8 cellular contexts compared by ENCODE assay signal in genomic region chr6:160519133-160519532, GRCh38.
DNase-seq lines count a peak whose midpoint lies in the region; ATAC-seq lines count a peak whose summit lies in the region.

No MANE protein-coding gene starts in this region.

- H3K36me3 ChIP-seq in HUES48 (ENCODE audit: control insufficient read depth, insufficient read depth, low read length), result no peaks in the 10 kb centered on the region

- ATAC-seq in naive thymus-derived CD8-positive, alpha-beta T cell, result no peak
- ATAC-seq in HG02610 (IDR thresholded peaks at IDR 0.05; ENCODE audit: unreplicated experiment), result no peak

- no peaks in the 10 kb centered on the region for H3K9me3 ChIP-seq in HUES48 (ENCODE audit: control insufficient read depth, insufficient read depth, low read length)

- peaks cover 12% of the 10 kb centered on the region; the same call in 1 of the 2 replicates for H3K4me1 ChIP-seq in HUES48 (ENCODE audit: control insufficient read depth, insufficient read depth, low read length)

- H3K27ac Mint-ChIP-seq in T-helper 2 cell treated with Interferon-gamma antibody and Interleukin-4, amounts not matched to agents 5 μg/mL and 100 μg/mL, for 36 hours, result no peak overlapping the region
- H3K27ac Mint-ChIP-seq in activated T-helper 2 cell treated with anti-CD3 and anti-CD28 coated beads, Interferon-gamma antibody, Interleukin-2, Interleukin-4, amounts not matched to agents 10 μg/mL and 5 μg/mL and 100 μg/mL, durations not matched to agents 14 hours and 24 hours and 36 hours, result no peak overlapping the region
- H3K27ac Mint-ChIP-seq in naive thymus-derived CD8-positive, alpha-beta T cell, result peak overlapping the region in 6 of 10 donors; percentile 22 to 93 (median 42)

- H3K36me3 Mint-ChIP-seq in T-helper 2 cell treated with Interferon-gamma antibody and Interleukin-4, amounts not matched to agents 5 μg/mL and 100 μg/mL, for 36 hours (ENCODE audit: low read depth), result no peaks in the 10 kb centered on the region
- peaks cover 3% of the 10 kb centered on the region for H3K36me3 Mint-ChIP-seq in activated T-helper 2 cell treated with anti-CD3 and anti-CD28 coated beads, Interferon-gamma antibody, Interleukin-2, Interleukin-4, amounts not matched to agents 10 μg/mL and 5 μg/mL and 100 μg/mL, durations not matched to agents 14 hours and 24 hours and 36 hours (ENCODE audit: low read depth)
- H3K36me3 Mint-ChIP-seq in naive thymus-derived CD8-positive, alpha-beta T cell, result no peaks in the 10 kb centered on the region

- no peak for DNase-seq in T-helper 2 cell treated with Interferon-gamma antibody and Interleukin-4, amounts not matched to agents 5 μg/mL and 100 μg/mL, for 36 hours (ENCODE audit: low spot score)
- DNase-seq in T-helper 2 cell, result no peak
- DNase-seq in activated T-helper 2 cell treated with anti-CD3 and anti-CD28 coated beads, Interferon-gamma antibody, Interleukin-2, Interleukin-4, amounts not matched to agents 10 μg/mL and 5 μg/mL and 100 μg/mL, durations not matched to agents 14 hours and 24 hours and 36 hours (ENCODE audit: low spot score), result no peak
- no peak for DNase-seq in naive thymus-derived CD8-positive, alpha-beta T cell
- DNase-seq in OCI-M2 (lab: John Stamatoyannopoulos, UW; ENCODE audit: unreplicated experiment), result no peak
- DNase-seq in HCEC 1CT, result no peak

- peak overlapping the region; percentile 84 for H3K4me3 ChIP-seq in HUES48 (ENCODE audit: low read depth, low read length)

- no peak overlapping the region for H3K27ac ChIP-seq in HUES48 (ENCODE audit: low read depth, low read length)

- no peak overlapping the region for H3K9ac ChIP-seq in HUES48 (ENCODE audit: low read depth, low read length)

- peak overlapping the region; percentile 94 for H3K4me3 Mint-ChIP-seq in T-helper 2 cell treated with Interferon-gamma antibody and Interleukin-4, amounts not matched to agents 5 μg/mL and 100 μg/mL, for 36 hours
- H3K4me3 Mint-ChIP-seq in activated T-helper 2 cell treated with anti-CD3 and anti-CD28 coated beads, Interferon-gamma antibody, Interleukin-2, Interleukin-4, amounts not matched to agents 10 μg/mL and 5 μg/mL and 100 μg/mL, durations not matched to agents 14 hours and 24 hours and 36 hours (ENCODE audit: low read depth), result peak overlapping the region; percentile 39
- peak overlapping the region; percentile 88 to 98 (median 96) for H3K4me3 Mint-ChIP-seq in naive thymus-derived CD8-positive, alpha-beta T cell

- POLR2A ChIA-PET in naive thymus-derived CD8-positive, alpha-beta T cell (lab: Charles Lee), result interaction anchor here (1.9 kb wide), 1 partner anchor 56 kb away, joined by 5 read pairs; no protein-coding TSS in a partner anchor

- H3K4me1 Mint-ChIP-seq in T-helper 2 cell treated with Interferon-gamma antibody and Interleukin-4, amounts not matched to agents 5 μg/mL and 100 μg/mL, for 36 hours (ENCODE audit: low read depth), result peaks cover 26% of the 10 kb centered on the region
- H3K4me1 Mint-ChIP-seq in activated T-helper 2 cell treated with anti-CD3 and anti-CD28 coated beads, Interferon-gamma antibody, Interleukin-2, Interleukin-4, amounts not matched to agents 10 μg/mL and 5 μg/mL and 100 μg/mL, durations not matched to agents 14 hours and 24 hours and 36 hours (ENCODE audit: low read depth), result peaks cover 18% of the 10 kb centered on the region
- peaks cover 5 to 27% (median 9%) of the 10 kb centered on the region in 4 donors for H3K4me1 Mint-ChIP-seq in naive thymus-derived CD8-positive, alpha-beta T cell

- H3K27me3 Mint-ChIP-seq in T-helper 2 cell treated with Interferon-gamma antibody and Interleukin-4, amounts not matched to agents 5 μg/mL and 100 μg/mL, for 36 hours (ENCODE audit: low read depth), result peaks cover 55% of the 10 kb centered on the region
- H3K27me3 Mint-ChIP-seq in activated T-helper 2 cell treated with anti-CD3 and anti-CD28 coated beads, Interferon-gamma antibody, Interleukin-2, Interleukin-4, amounts not matched to agents 10 μg/mL and 5 μg/mL and 100 μg/mL, durations not matched to agents 14 hours and 24 hours and 36 hours (ENCODE audit: low read depth), result peaks cover 54% of the 10 kb centered on the region
- H3K27me3 Mint-ChIP-seq in naive thymus-derived CD8-positive, alpha-beta T cell, result peaks cover 0 to 21% (median 6%) of the 10 kb centered on the region in 5 donors

- intact Hi-C loops in activated T-helper 2 cell treated with anti-CD3 and anti-CD28 coated beads, Interferon-gamma antibody, Interleukin-2, Interleukin-4, amounts not matched to agents 10 μg/mL and 5 μg/mL and 100 μg/mL, durations not matched to agents 14 hours and 24 hours and 36 hours (cut with micrococcal nuclease), result no loop called here

- no peaks in the 10 kb centered on the region for H3K27me3 ChIP-seq in HUES48 (ENCODE audit: control insufficient read depth, insufficient read depth, low read length)

- H3K9me3 Mint-ChIP-seq in T-helper 2 cell treated with Interferon-gamma antibody and Interleukin-4, amounts not matched to agents 5 μg/mL and 100 μg/mL, for 36 hours, result peaks cover 8% of the 10 kb centered on the region
- no peaks in the 10 kb centered on the region for H3K9me3 Mint-ChIP-seq in activated T-helper 2 cell treated with anti-CD3 and anti-CD28 coated beads, Interferon-gamma antibody, Interleukin-2, Interleukin-4, amounts not matched to agents 10 μg/mL and 5 μg/mL and 100 μg/mL, durations not matched to agents 14 hours and 24 hours and 36 hours
- no peaks in the 10 kb centered on the region for H3K9me3 Mint-ChIP-seq in naive thymus-derived CD8-positive, alpha-beta T cell

Comparison
In these comparisons a context has a peak if more than half of its experiments do, and no peak if none do; other contexts are left out.
1. H3K27ac Mint-ChIP-seq: peak in naive thymus-derived CD8-positive, alpha-beta T cell (6 of 10); none in T-helper 2 cell treated with Interferon-gamma antibody and Interleukin-4, amounts not matched to agents 5 μg/mL and 100 μg/mL, for 36 hours (single experiment) and activated T-helper 2 cell treated with anti-CD3 and anti-CD28 coated beads, Interferon-gamma antibody, Interleukin-2, Interleukin-4, amounts not matched to agents 10 μg/mL and 5 μg/mL and 100 μg/mL, durations not matched to agents 14 hours and 24 hours and 36 hours (single experiment).
2. H3K4me3 Mint-ChIP-seq: peak in every context shown above with its lines; median percentile 96 in naive thymus-derived CD8-positive, alpha-beta T cell; 94 in T-helper 2 cell treated with Interferon-gamma antibody and Interleukin-4, amounts not matched to agents 5 μg/mL and 100 μg/mL, for 36 hours; 39 in activated T-helper 2 cell treated with anti-CD3 and anti-CD28 coated beads, Interferon-gamma antibody, Interleukin-2, Interleukin-4, amounts not matched to agents 10 μg/mL and 5 μg/mL and 100 μg/mL, durations not matched to agents 14 hours and 24 hours and 36 hours.